ENCODE assay signal across 1 cellular context in genomic region chr5:142472306-142472951, GRCh38.
TF ChIP-seq lines count a peak whose summit lies in the region.

No MANE protein-coding gene starts in this region.

TF ChIP-seq in K562, 482 proteins besides CTCF, POLR2A, EP300 and RAD21 (continued from another document and continues in another):
- TF ChIP-seq, protein P1, sequence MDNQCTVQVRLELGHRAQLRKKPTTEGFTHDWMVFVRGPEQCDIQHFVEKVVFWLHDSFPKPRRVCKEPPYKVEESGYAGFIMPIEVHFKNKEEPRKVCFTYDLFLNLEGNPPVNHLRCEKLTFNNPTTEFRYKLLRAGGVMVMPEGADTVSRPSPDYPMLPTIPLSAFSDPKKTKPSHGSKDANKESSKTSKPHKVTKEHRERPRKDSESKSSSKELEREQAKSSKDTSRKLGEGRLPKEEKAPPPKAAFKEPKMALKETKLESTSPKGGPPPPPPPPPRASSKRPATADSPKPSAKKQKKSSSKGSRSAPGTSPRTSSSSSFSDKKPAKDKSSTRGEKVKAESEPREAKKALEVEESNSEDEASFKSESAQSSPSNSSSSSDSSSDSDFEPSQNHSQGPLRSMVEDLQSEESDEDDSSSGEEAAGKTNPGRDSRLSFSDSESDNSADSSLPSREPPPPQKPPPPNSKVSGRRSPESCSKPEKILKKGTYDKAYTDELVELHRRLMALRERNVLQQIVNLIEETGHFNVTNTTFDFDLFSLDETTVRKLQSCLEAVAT (IDR thresholded peaks at IDR 0.05) = no peak
- TF ChIP-seq ZNF75A (CRISPR knock-in tag; IDR thresholded peaks at IDR 0.05) (no peak), ZBTB7A (IDR thresholded peaks at IDR 0.05; ENCODE audit: borderline replicate concordance, control insufficient read depth, low read depth, low read length) (no peak), EZH2 (IDR thresholded peaks at IDR 0.05; ENCODE audit: borderline replicate concordance, low read depth, low read length) (no peak), ZBTB43 (CRISPR knock-in tag; IDR thresholded peaks at IDR 0.05) (no peak), SREBF2 (CRISPR knock-in tag; IDR thresholded peaks at IDR 0.05) (no peak), NCOR1 (IDR thresholded peaks at IDR 0.05) (peak; percentile 34; the same call in 1 of the 2 replicates), USF1 (CRISPR knock-in tag; IDR thresholded peaks at IDR 0.05) (no peak), ARHGAP35 (IDR thresholded peaks at IDR 0.05; ENCODE audit: partially characterized antibody) (no peak), SIN3A (IDR thresholded peaks at IDR 0.05; ENCODE audit: borderline replicate concordance in 2 of 2, control insufficient read depth in 1 of 2, low read depth in 2 of 2, low read length in 2 of 2) (no peak), MTA1 (IDR thresholded peaks at IDR 0.05; ENCODE audit: borderline replicate concordance) (no peak), HDAC6 (IDR thresholded peaks at IDR 0.05; ENCODE audit: low read depth, low read length) (no peak), HLTF (IDR thresholded peaks at IDR 0.05) (no peak), TOE1 (IDR thresholded peaks at IDR 0.05; ENCODE audit: borderline replicate concordance) (no peak), TOE1 (CRISPR knock-in tag; IDR thresholded peaks at IDR 0.05; ENCODE audit: borderline replicate concordance, low read depth) (no peak), RFX7 (CRISPR knock-in tag; IDR thresholded peaks at IDR 0.05) (no peak), CHD2 (IDR thresholded peaks at IDR 0.05; ENCODE audit: low read depth, low read length) (no peak), MTA3 (IDR thresholded peaks at IDR 0.05; ENCODE audit: borderline replicate concordance) (0 out of 2 replicates have a peak, but pooled peaks have one; percentile 43), ADNP (tag; IDR thresholded peaks at IDR 0.05) (no peak), CREM (IDR thresholded peaks at IDR 0.05; ENCODE audit: low read depth) (peak; percentile 81), HNRNPLL (IDR thresholded peaks at IDR 0.05; ENCODE audit: low read depth, low read length, poor library complexity, severe bottlenecking) (no peak), PPARD (CRISPR knock-in tag; IDR thresholded peaks at IDR 0.05) (no peak), RAD51 (IDR thresholded peaks at IDR 0.05; ENCODE audit: borderline replicate concordance, low read depth) (no peak), MYBL2 (IDR thresholded peaks at IDR 0.05; ENCODE audit: low read depth) (no peak), MYBL2 (CRISPR knock-in tag; IDR thresholded peaks at IDR 0.05; ENCODE audit: borderline replicate concordance) (no peak), POLR2AphosphoS5 (IDR thresholded peaks at IDR 0.05; ENCODE audit: control insufficient read depth, insufficient read depth, low read depth, low read length) (no peak), YY1 (IDR thresholded peaks at IDR 0.05; ENCODE audit: borderline replicate concordance in 1 of 3, control insufficient read depth in 1 of 3, extremely low read depth in 1 of 3, insufficient read depth in 3 of 3, insufficient read length in 1 of 3, insufficient replicate concordance in 2 of 3, low read depth in 1 of 3, low read length in 2 of 3) (no peak), SIN3B (IDR thresholded peaks at IDR 0.05; ENCODE audit: low read depth) (no peak), PHF20 (IDR thresholded peaks at IDR 0.05; ENCODE audit: partially characterized antibody) (no peak), GTF2E2 (tag; IDR thresholded peaks at IDR 0.05) (no peak), THRAP3 (IDR thresholded peaks at IDR 0.05; ENCODE audit: borderline replicate concordance) (no peak), HDAC8 (tag; IDR thresholded peaks at IDR 0.05) (no peak), ZNF124 (CRISPR knock-in tag; IDR thresholded peaks at IDR 0.05) (no peak), ZNF224 (CRISPR knock-in tag; IDR thresholded peaks at IDR 0.05) (no peak), RFX5 (IDR thresholded peaks at IDR 0.05; ENCODE audit: low read depth, low read length) (no peak), KLF10 (CRISPR knock-in tag; IDR thresholded peaks at IDR 0.05) (no peak), CTBP1 (IDR thresholded peaks at IDR 0.05; ENCODE audit: borderline replicate concordance) (0 out of 2 replicates have a peak, but pooled peaks have one; percentile 42), NR2F6 (CRISPR knock-in tag; IDR thresholded peaks at IDR 0.05) (no peak), NR2C2 (CRISPR knock-in tag; IDR thresholded peaks at IDR 0.05) (no peak), NR2C2 (tag; IDR thresholded peaks at IDR 0.05) (peak; percentile 80), NUFIP1 (IDR thresholded peaks at IDR 0.05; ENCODE audit: partially characterized antibody) (no peak), ZC3H11A (IDR thresholded peaks at IDR 0.05; ENCODE audit: low read depth, low read length) (no peak), SFPQ (IDR thresholded peaks at IDR 0.05; ENCODE audit: low read depth, low read length) (no peak)
- TF ChIP-seq, protein P2, sequence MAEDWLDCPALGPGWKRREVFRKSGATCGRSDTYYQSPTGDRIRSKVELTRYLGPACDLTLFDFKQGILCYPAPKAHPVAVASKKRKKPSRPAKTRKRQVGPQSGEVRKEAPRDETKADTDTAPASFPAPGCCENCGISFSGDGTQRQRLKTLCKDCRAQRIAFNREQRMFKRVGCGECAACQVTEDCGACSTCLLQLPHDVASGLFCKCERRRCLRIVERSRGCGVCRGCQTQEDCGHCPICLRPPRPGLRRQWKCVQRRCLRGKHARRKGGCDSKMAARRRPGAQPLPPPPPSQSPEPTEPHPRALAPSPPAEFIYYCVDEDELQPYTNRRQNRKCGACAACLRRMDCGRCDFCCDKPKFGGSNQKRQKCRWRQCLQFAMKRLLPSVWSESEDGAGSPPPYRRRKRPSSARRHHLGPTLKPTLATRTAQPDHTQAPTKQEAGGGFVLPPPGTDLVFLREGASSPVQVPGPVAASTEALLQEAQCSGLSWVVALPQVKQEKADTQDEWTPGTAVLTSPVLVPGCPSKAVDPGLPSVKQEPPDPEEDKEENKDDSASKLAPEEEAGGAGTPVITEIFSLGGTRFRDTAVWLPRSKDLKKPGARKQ (CRISPR knock-in tag; IDR thresholded peaks at IDR 0.05) = no peak
- TF ChIP-seq, protein P3, sequence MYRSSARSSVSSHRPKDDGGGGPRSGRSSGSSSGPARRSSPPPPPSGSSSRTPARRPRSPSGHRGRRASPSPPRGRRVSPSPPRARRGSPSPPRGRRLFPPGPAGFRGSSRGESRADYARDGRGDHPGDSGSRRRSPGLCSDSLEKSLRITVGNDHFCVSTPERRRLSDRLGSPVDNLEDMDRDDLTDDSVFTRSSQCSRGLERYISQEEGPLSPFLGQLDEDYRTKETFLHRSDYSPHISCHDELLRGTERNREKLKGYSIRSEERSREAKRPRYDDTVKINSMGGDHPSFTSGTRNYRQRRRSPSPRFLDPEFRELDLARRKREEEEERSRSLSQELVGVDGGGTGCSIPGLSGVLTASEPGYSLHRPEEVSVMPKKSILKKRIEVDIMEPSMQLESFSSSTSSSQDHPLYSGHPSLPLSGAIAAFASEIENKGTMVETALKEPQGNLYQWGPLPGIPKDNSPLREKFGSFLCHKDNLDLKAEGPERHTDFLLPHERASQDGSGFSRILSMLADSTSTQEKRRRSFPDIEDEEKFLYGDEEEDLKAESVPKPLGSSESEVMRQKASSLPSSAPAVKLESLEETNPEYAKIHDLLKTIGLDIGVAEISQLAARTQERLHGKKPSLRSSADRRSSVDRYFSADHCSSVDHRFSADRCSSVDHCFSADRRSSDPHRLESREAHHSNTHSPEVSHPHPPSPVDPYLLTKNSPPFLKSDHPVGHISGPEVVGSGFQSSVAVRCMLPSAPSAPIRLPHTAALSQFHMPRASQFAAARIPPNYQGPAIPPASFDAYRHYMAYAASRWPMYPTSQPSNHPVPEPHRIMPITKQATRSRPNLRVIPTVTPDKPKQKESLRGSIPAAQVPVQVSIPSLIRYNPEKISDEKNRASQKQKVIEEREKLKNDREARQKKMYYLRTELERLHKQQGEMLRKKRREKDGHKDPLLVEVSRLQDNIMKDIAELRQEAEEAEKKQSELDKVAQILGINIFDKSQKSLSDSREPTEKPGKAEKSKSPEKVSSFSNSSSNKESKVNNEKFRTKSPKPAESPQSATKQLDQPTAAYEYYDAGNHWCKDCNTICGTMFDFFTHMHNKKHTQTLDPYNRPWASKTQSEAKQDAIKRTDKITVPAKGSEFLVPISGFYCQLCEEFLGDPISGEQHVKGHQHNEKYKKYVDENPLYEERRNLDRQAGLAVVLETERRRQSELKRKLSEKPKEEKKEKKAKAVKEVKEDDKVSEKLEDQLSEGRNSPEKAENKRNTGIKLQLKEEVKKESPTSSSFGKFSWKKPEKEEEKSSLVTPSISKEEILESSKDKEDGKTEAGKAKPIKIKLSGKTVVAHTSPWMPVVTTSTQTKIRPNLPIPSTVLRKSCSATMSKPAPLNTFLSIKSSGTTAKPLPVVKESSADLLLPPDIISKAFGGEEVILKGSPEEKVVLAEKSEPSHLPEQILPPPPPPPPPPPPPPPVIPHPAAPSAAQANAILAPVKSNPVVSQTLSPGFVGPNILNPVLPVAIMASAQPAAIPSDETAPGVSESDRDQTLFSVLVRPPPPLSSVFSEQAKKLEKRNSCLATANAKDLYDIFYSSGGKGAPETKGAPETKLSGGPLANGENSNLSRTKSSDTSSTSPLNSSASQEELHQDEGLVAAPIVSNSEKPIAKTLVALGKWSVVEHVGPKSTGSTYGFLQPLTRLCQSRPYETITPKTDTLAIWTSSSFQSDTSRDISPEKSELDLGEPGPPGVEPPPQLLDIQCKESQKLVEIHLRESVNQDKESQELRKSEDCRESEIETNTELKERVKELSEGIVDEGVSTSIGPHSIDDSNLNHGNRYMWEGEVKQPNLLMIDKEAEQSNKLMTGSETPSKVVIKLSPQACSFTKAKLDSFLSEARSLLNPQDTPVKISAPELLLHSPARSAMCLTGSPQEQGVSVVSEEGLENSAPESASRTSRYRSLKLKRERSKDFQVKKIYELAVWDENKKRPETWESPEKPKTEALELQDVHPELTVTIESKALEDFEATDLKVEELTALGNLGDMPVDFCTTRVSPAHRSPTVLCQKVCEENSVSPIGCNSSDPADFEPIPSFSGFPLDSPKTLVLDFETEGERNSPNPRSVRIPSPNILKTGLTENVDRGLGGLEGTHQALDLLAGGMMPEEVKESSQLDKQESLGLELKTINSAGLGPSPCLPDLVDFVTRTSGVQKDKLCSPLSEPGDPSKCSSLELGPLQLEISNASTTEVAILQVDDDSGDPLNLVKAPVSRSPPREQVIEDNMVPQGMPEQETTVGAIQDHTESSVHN (IDR thresholded peaks at IDR 0.05; ENCODE audit: borderline replicate concordance in 1 of 2, low read depth in 1 of 2) = peak in 1 of 2 experiments; percentile 63; a peak in 1 of 4 replicates
- TF ChIP-seq, protein P4, sequence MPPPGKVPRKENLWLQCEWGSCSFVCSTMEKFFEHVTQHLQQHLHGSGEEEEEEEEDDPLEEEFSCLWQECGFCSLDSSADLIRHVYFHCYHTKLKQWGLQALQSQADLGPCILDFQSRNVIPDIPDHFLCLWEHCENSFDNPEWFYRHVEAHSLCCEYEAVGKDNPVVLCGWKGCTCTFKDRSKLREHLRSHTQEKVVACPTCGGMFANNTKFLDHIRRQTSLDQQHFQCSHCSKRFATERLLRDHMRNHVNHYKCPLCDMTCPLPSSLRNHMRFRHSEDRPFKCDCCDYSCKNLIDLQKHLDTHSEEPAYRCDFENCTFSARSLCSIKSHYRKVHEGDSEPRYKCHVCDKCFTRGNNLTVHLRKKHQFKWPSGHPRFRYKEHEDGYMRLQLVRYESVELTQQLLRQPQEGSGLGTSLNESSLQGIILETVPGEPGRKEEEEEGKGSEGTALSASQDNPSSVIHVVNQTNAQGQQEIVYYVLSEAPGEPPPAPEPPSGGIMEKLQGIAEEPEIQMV (tag; conservative IDR thresholded peaks at IDR 0.05; ENCODE audit: low read depth) = no peak
